ENCODE assay signal across 7 cellular contexts in genomic region chr2:219207884-219208740, GRCh38. TPM values are rescaled to one million over a fixed set of nuclear protein-coding genes. Genes with fewer than 3 reads are reported as not detected.
A peak's percentile ranks its signal among the peaks of the same experiment; 100 is the strongest.
DNase-seq lines count a peak whose midpoint lies in the region; ATAC-seq and TF ChIP-seq lines count a peak whose summit lies in the region.

No MANE protein-coding gene starts in this region.

- intact Hi-C loops in esophagus muscularis mucosa (cut with DNase I), result loop anchor here (2.0 to 5.0 kb wide), 2 partner anchors 29 to 46 kb away; partner anchors contain the start of genes NHEJ1 and RETREG2
- intact Hi-C loops in body of pancreas (cut with DNase I), result no loop called here

- H3K9me3 ChIP-seq in esophagus muscularis mucosa, result no peaks in the 10 kb centered on the region
- no peaks in the 10 kb centered on the region for H3K9me3 ChIP-seq in skeletal muscle satellite cell (replicated peaks; ENCODE audit: low read length)
- H3K9me3 ChIP-seq in body of pancreas, result no peaks in the 10 kb centered on the region

- H3K9ac ChIP-seq in skeletal muscle satellite cell (ENCODE audit: low read depth, low read length), result peak overlapping the region; percentile 53

- H3K27me3 ChIP-seq in esophagus muscularis mucosa, result peaks cover 0 to 2% (median 0%) of the 10 kb centered on the region in 4 donors
- no peaks in the 10 kb centered on the region for H3K27me3 ChIP-seq in skeletal muscle satellite cell (ENCODE audit: control insufficient read depth, insufficient read depth, low read length)
- no peaks in the 10 kb centered on the region for H3K27me3 ChIP-seq in body of pancreas

- H3K27ac ChIP-seq in esophagus muscularis mucosa (replicated peaks in 1 of 4), result peak overlapping the region; percentile 90 to 99 (median 96)
- peak overlapping the region in 2 of 4 donors; percentile 95 to 98 for H3K27ac ChIP-seq in body of pancreas

- TF ChIP-seq POLR2A in esophagus muscularis mucosa (IDR thresholded peaks at IDR 0.05; ENCODE audit: low read depth) (no peak), body of pancreas (IDR thresholded peaks at IDR 0.05) (no peak)

- 58% methylated on average over 17 of the region's 17 CpGs for WGBS in esophagus muscularis mucosa
- 72 to 81% methylated on average over 16 to 17 of the region's 17 CpGs for WGBS in body of pancreas, 2 donors

- H3K4me2 ChIP-seq in skeletal muscle satellite cell (ENCODE audit: low read length), result peak overlapping the region; percentile 97

- peaks cover 17 to 24% (median 23%) of the 10 kb centered on the region in 4 donors for H3K4me1 ChIP-seq in esophagus muscularis mucosa
- H3K4me1 ChIP-seq in skeletal muscle satellite cell (ENCODE audit: control insufficient read depth, insufficient read depth, low read length), result peaks cover 19% of the 10 kb centered on the region
- H3K4me1 ChIP-seq in body of pancreas, result peaks cover 19% of the 10 kb centered on the region

- DNase-seq in H4 (ENCODE audit: low spot score), result peak; percentile 42
- DNase-seq in RPMI7951 (ENCODE audit: low read depth), result peak; percentile 58
- DNase-seq in esophagus muscularis mucosa (ENCODE audit: extremely low spot score), result peak; percentile 87
- DNase-seq in NK-92 (lab: John Stamatoyannopoulos, UW; ENCODE audit: unreplicated experiment), result no peak
- no peak for DNase-seq in body of pancreas
- no peak for DNase-seq in inferior parietal cortex (ENCODE audit: extremely low spot score)

- TF ChIP-seq CTCF in esophagus muscularis mucosa (IDR thresholded peaks at IDR 0.05) (no peak), body of pancreas (IDR thresholded peaks at IDR 0.05) (no peak)

- peak overlapping the region in 3 of 4 donors; percentile 76 to 97 (median 81) for H3K4me3 ChIP-seq in esophagus muscularis mucosa
- H3K4me3 ChIP-seq in skeletal muscle satellite cell (ENCODE audit: low read length), result peak overlapping the region; percentile 86
- no peak overlapping the region for H3K4me3 ChIP-seq in body of pancreas

- H3K36me3 ChIP-seq in esophagus muscularis mucosa (peaks cover 4 to 51% (median 47%) of the 10 kb centered on the region in 4 donors), skeletal muscle satellite cell (ENCODE audit: insufficient read depth, low read length) (peaks cover 44% of the 10 kb centered on the region), body of pancreas (replicated peaks in 1 of 2; ENCODE audit: insufficient read depth in 1 of 2, low read depth in 2 of 2) (peaks cover 0 to 3% of the 10 kb centered on the region in 2 donors)

- no peak for TF ChIP-seq EP300 in esophagus muscularis mucosa (IDR thresholded peaks at IDR 0.05)

- ATAC-seq in body of pancreas, result no peak

RNA-seq across cellular contexts. Expression of gene ZFAND2B, which starts 1.5 kb away (rescaled TPM):
- total RNA-seq in H4 (2014; rRNA removed; shearing (Covaris generic)), result 22.7 and 37.4 TPM in 2 replicates
- 49.6 and 55.1 TPM in 2 replicates for total RNA-seq in RPMI7951 (2014; rRNA removed; shearing (Covaris generic))
- total RNA-seq in esophagus muscularis mucosa, result 10 to 100 TPM; 27.0 to 50.1 (median 36.9) TPM
- 15.7 and 15.9 TPM in 2 replicates for total RNA-seq in skeletal muscle satellite cell (2012; rRNA removed)
- 10 to 100 TPM; 36.9 to 43.3 TPM for total RNA-seq in body of pancreas

RNA-seq across cellular contexts. Expression of gene ABCB6, which starts 10.6 kb away (rescaled TPM):
- total RNA-seq in H4 (2014; rRNA removed; shearing (Covaris generic)), result 47.2 and 47.4 TPM in 2 replicates
- total RNA-seq in RPMI7951 (2014; rRNA removed; shearing (Covaris generic)), result 29.8 and 41.6 TPM in 2 replicates
- total RNA-seq in esophagus muscularis mucosa (10 to 100 TPM; 17.4 to 27.3 (median 19.6) TPM), body of pancreas (10 to 100 TPM; 10.5 to 11.7 TPM)
- total RNA-seq in skeletal muscle satellite cell (2012; rRNA removed), result 25.6 and 30.1 TPM in 2 replicates

RNA-seq across cellular contexts. Expression of gene ATG9A, which starts 21.3 kb away (rescaled TPM):
- total RNA-seq in H4 (2014; rRNA removed; shearing (Covaris generic)), result 46.4 and 73.6 TPM in 2 replicates
- total RNA-seq in RPMI7951 (2014; rRNA removed; shearing (Covaris generic)), result 51.3 and 58.6 TPM in 2 replicates
- 10 to 100 TPM; 41.5 to 75.3 (median 56.2) TPM for total RNA-seq in esophagus muscularis mucosa
- 35.7 and 44.3 TPM in 2 replicates for total RNA-seq in skeletal muscle satellite cell (2012; rRNA removed)
- 10 to 100 TPM; 21.0 to 27.7 TPM for total RNA-seq in body of pancreas

RNA-seq across cellular contexts. Expression of gene ANKZF1, which starts 21.5 kb away (rescaled TPM):
- 9.2 and 17.2 TPM in 2 replicates for total RNA-seq in H4 (2014; rRNA removed; shearing (Covaris generic))
- total RNA-seq in RPMI7951 (2014; rRNA removed; shearing (Covaris generic)), result 27.5 and 28.8 TPM in 2 replicates
- 10 to 100 TPM; 20.4 to 34.1 (median 27.6) TPM for total RNA-seq in esophagus muscularis mucosa
- 19.3 and 26.6 TPM in 2 replicates for total RNA-seq in skeletal muscle satellite cell (2012; rRNA removed)
- 10 to 100 TPM; 67.5 to 95.3 TPM for total RNA-seq in body of pancreas

RNA-seq across cellular contexts. Expression of gene RETREG2, which starts 30.0 kb away (rescaled TPM):
- total RNA-seq in H4 (2014; rRNA removed; shearing (Covaris generic)), result 52.8 and 53.3 TPM in 2 replicates
- 63.2 and 67.8 TPM in 2 replicates for total RNA-seq in RPMI7951 (2014; rRNA removed; shearing (Covaris generic))
- total RNA-seq in esophagus muscularis mucosa (10 to 100 TPM; 44.0 to 69.3 (median 56.3) TPM), body of pancreas (10 to 100 TPM; 41.9 to 43.6 TPM)
- 38.5 and 56.1 TPM in 2 replicates for total RNA-seq in skeletal muscle satellite cell (2012; rRNA removed)

Comparison
In these comparisons a context has a peak if more than half of its experiments do, and no peak if none do; other contexts are left out.
1. DNase-seq: peak in H4 (single experiment), RPMI7951 (single experiment) and esophagus muscularis mucosa (single experiment); none in NK-92 (single experiment), body of pancreas (0 of 4) and inferior parietal cortex (single experiment).
2. H3K4me3 ChIP-seq: peak in esophagus muscularis mucosa (3 of 4) and skeletal muscle satellite cell (single experiment); none in body of pancreas (0 of 2).